In the genomic region with DNA sequence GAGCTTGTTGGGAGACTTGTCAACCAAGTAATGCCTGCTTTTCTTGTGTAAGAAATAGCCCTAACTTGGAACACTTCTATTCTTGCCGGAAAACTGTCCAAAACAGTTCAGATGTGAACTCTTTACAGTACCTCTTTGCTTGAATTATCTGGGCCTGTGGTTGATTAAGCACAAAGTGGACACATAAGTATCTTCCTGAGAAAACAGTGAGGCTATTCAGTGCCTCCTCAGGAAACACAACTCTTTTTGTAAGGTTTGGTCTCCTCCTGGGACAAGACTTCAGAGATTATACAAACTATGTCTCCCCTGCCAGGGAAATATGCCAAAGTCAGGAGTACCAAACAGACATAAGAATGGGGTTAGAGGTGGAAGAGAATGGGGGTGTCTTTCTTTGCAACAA, we compare ENCODE assay signal across 15 cellular contexts.
DNase-seq lines count a peak whose midpoint lies in the region; ATAC-seq and TF ChIP-seq lines count a peak whose summit lies in the region.
"Had no signal": no experiment of that assay in that cellular context is flagged by ENCODE, and none has a peak within 500 bp of the region (broad histone marks: within the 10 kb centered on the region; RNA-seq: fewer than 3 reads in every experiment).

No MANE protein-coding gene starts in this region.

- H4K91ac ChIP-seq in mesenchymal stem cell (ENCODE audit: low read length) = no peak overlapping the region

- no peak overlapping the region for H4K8ac ChIP-seq in mesenchymal stem cell (ENCODE audit: low read length)

- no peak overlapping the region for H2BK5ac ChIP-seq in mesenchymal stem cell (ENCODE audit: low read depth, low read length, poor library complexity, severe bottlenecking)

- no peak overlapping the region for H3K14ac ChIP-seq in mesenchymal stem cell (ENCODE audit: low read length in 2 of 2)

- no peak overlapping the region for H3K23ac ChIP-seq in mesenchymal stem cell (ENCODE audit: low read length in 2 of 2)

- H2BK120ac ChIP-seq in mesenchymal stem cell (ENCODE audit: low read depth, low read length) = no peak overlapping the region

- H3K4me2 ChIP-seq in mesenchymal stem cell (ENCODE audit: low read length, poor library complexity, severe bottlenecking) = no peak overlapping the region
- H3K4me2 ChIP-seq: GM23338 had no signal

- DNase-seq in SK-MEL-5 (ENCODE audit: low read depth, low spot score) (peak; percentile 71), mesenchymal stem cell (peak; percentile 13), SW 1271 (lab: John Stamatoyannopoulos, UW) (no peak), GF-D8 (lab: John Stamatoyannopoulos, UW) (no peak)
- DNase-seq: C1 segment of cervical spinal cord; Caco-2; CD4-positive, alpha-beta memory T cell; DMS153; DND-41; HFFc6 had no signal

- H2AK5ac ChIP-seq in mesenchymal stem cell (ENCODE audit: low read length, severe bottlenecking) = no peak overlapping the region

- TF ChIP-seq CTCF in gastroesophageal sphincter (IDR thresholded peaks at IDR 0.05) = no peak

- no peak overlapping the region for H2AFZ ChIP-seq in mesenchymal stem cell (ENCODE audit: low read depth, low read length)

- in situ Hi-C loops in SK-MEL-5 (cut with HindIII; ENCODE audit: low pct_unique_long_range_greater_than_20kb, low sequenced_read_pairs) = no loop called here

- H3K9me3 ChIP-seq in mesenchymal stem cell (ENCODE audit: control insufficient read depth, low read length) (peaks cover 5% of the 10 kb centered on the region), stomach smooth muscle (ENCODE audit: control insufficient read depth in 2 of 2, low read length in 2 of 2) (peaks cover 0 to 3% of the 10 kb centered on the region in 2 donors), gastroesophageal sphincter (peaks cover 0 to 6% (median 0%) of the 10 kb centered on the region in 3 donors)
- H3K9me3 ChIP-seq: Caco-2, HAP-1 had no signal

- no peak overlapping the region for H2BK12ac ChIP-seq in mesenchymal stem cell (ENCODE audit: low read length in 2 of 2)

- no peak overlapping the region for H3K4ac ChIP-seq in mesenchymal stem cell (ENCODE audit: low read depth in 1 of 2, low read length in 2 of 2)

- H3K4me1 ChIP-seq in mesenchymal stem cell (ENCODE audit: control insufficient read depth, insufficient read depth, low read depth, low read length) (peaks cover 7% of the 10 kb centered on the region), stomach smooth muscle (ENCODE audit: control insufficient read depth, insufficient read depth, low read length) (no peaks in the 10 kb centered on the region), gastroesophageal sphincter (peaks cover 0 to 19% (median 5%) of the 10 kb centered on the region in 3 donors)
- H3K4me1 ChIP-seq: Caco-2, HAP-1 had no signal

- H3K4me3 ChIP-seq in mesenchymal stem cell (ENCODE audit: insufficient read depth in 1 of 2, low read depth in 1 of 2, low read length in 2 of 2) (no peak overlapping the region), stomach smooth muscle (ENCODE audit: low read length in 2 of 2) (no peak overlapping the region), gastroesophageal sphincter (no peak overlapping the region)
- H3K4me3 ChIP-seq: GM12878, GM23338, HAP-1 had no signal

- H3K9ac ChIP-seq in mesenchymal stem cell (ENCODE audit: low read length) (no peak overlapping the region), stomach smooth muscle (ENCODE audit: low read length in 2 of 2) (no peak overlapping the region)

- H3K27me3 ChIP-seq in mesenchymal stem cell (ENCODE audit: control insufficient read depth in 1 of 2, insufficient read depth in 1 of 2, low read length in 2 of 2) = no peaks in the 10 kb centered on the region
- peaks cover 0 to 2% of the 10 kb centered on the region in 2 donors for H3K27me3 ChIP-seq in stomach smooth muscle (ENCODE audit: control insufficient read depth in 1 of 2, insufficient read depth in 2 of 2, low read length in 2 of 2)
- H3K27me3 ChIP-seq in gastroesophageal sphincter = no peaks in the 10 kb centered on the region

- no peaks in the 10 kb centered on the region for H3K79me1 ChIP-seq in mesenchymal stem cell (replicated peaks; ENCODE audit: low read length, poor library complexity, severe bottlenecking)

- no peak for TF ChIP-seq EP300 in gastroesophageal sphincter (IDR thresholded peaks at IDR 0.05)

- no peak for TF ChIP-seq POLR2A in gastroesophageal sphincter (IDR thresholded peaks at IDR 0.05)

- no peak for ATAC-seq in gastroesophageal sphincter
- ATAC-seq: GM12878, GM23338 had no signal

- 80% methylated on average over 1 of the region's 1 CpG for WGBS in mesenchymal stem cell
- 92% methylated on average over 1 of the region's 1 CpG; no CpG with 5 or more reads in 1 of the 2 donors for WGBS in gastroesophageal sphincter (ENCODE audit: low coverage in 1 of 2), 2 donors

- H3K18ac ChIP-seq in mesenchymal stem cell (ENCODE audit: low read depth in 1 of 2, low read length in 2 of 2) = no peak overlapping the region

- H3K36me3 ChIP-seq in mesenchymal stem cell (ENCODE audit: control insufficient read depth in 1 of 2, insufficient read depth in 2 of 2, low read depth in 1 of 2, low read length in 2 of 2) (no peaks in the 10 kb centered on the region), stomach smooth muscle (ENCODE audit: control insufficient read depth in 2 of 2, insufficient read depth in 2 of 2, low read length in 2 of 2) (no peaks in the 10 kb centered on the region), gastroesophageal sphincter (no peaks in the 10 kb centered on the region)
- H3K36me3 ChIP-seq: HAP-1 had no signal

- H3K27ac ChIP-seq in mesenchymal stem cell (ENCODE audit: low read length, poor library complexity, severe bottlenecking) (no peak overlapping the region), stomach smooth muscle (ENCODE audit: low read length) (peak overlapping the region; percentile 12), gastroesophageal sphincter (peak overlapping the region in 1 of 4 donors; percentile 4)

- no peak overlapping the region for H2BK15ac ChIP-seq in mesenchymal stem cell (ENCODE audit: low read depth, poor library complexity, severe bottlenecking)

Comparison
In these comparisons a context has a peak if more than half of its experiments do, and no peak if none do; other contexts are left out.
1. DNase-seq: peak in SK-MEL-5 (single experiment) and mesenchymal stem cell (single experiment); none in SW 1271 (0 of 2) and GF-D8 (single experiment).